Comparison of ENCODE assay signal across 13 cellular contexts in the genomic region with DNA sequence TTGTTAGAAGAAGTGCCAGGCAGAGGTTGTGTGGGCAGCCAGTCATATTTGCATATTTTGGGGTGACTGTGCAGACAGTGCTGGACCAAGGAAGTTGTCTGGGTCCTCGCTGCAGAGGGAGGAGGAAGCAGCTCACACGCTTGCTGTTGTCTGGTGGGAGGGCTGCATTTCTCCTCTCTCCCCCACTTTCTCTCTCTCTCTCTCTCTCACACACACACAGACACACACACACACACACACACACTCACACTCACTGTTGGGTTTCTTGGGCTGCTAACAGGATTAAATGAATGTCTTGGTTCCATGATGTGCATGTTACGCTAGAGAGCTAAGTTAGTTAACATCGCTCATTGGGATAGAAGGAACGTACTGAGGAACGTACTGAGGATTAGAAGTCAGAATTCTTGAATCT.
DNase-seq lines count a peak whose midpoint lies in the region; ATAC-seq and TF ChIP-seq lines count a peak whose summit lies in the region.
"Had no signal": no experiment of that assay in that cellular context is flagged by ENCODE, and none has a peak within 500 bp of the region (broad histone marks: within the 10 kb centered on the region; RNA-seq: fewer than 3 reads in every experiment).

No MANE protein-coding gene starts in this region.

- TF ChIP-seq POLR2A in adrenal gland (IDR thresholded peaks at IDR 0.05) = no peak

- H3K4me3 ChIP-seq in GM12865 (ENCODE audit: low read depth, low read length) (peak overlapping the region; percentile 62), adrenal gland (no peak overlapping the region), left lung (no peak overlapping the region)
- H3K4me3 ChIP-seq: lung had no signal

- no peaks in the 10 kb centered on the region for H3K36me3 ChIP-seq in adrenal gland (replicated peaks in 1 of 2)
- H3K36me3 ChIP-seq in left lung = peaks cover 0 to 25% of the 10 kb centered on the region in 2 donors
- H3K36me3 ChIP-seq: WERI-Rb-1 had no signal

- DNase-seq in CD4-positive, alpha-beta T cell = no peak
- DNase-seq in GM12865 (ENCODE audit: low read depth) (peak; percentile 85), adrenal gland (no peak), NCI-H1436 treated with DMSO at 0.1 percent for 48 hours (lab: John Stamatoyannopoulos, UW) (no peak), left lung (no peak), NCI-H748 treated with DMSO at 0.1 percent for 48 hours (lab: John Stamatoyannopoulos, UW) (no peak)
- DNase-seq in activated T-helper 2 cell treated with anti-CD3 and anti-CD28 coated beads, Interferon-gamma antibody, Interleukin-2, Interleukin-4, amounts not matched to agents 10 μg/mL and 5 μg/mL and 100 μg/mL, durations not matched to agents 14 hours and 24 hours and 36 hours (ENCODE audit: low spot score) = no peak
- DNase-seq: activated gamma-delta T cell, NCI-H446 had no signal

- no peaks in the 10 kb centered on the region for H3K9me3 ChIP-seq in CD4-positive, alpha-beta T cell (ENCODE audit: control insufficient read depth, low read length)
- H3K9me3 ChIP-seq in adrenal gland (replicated peaks in 1 of 3) (no peaks in the 10 kb centered on the region), left lung (no peaks in the 10 kb centered on the region)

- H3K27me3 Mint-ChIP-seq in CD4-positive, alpha-beta T cell = no peaks in the 10 kb centered on the region
- no peaks in the 10 kb centered on the region for H3K27me3 Mint-ChIP-seq in activated T-helper 2 cell treated with anti-CD3 and anti-CD28 coated beads, Interferon-gamma antibody, Interleukin-2, Interleukin-4, amounts not matched to agents 10 μg/mL and 5 μg/mL and 100 μg/mL, durations not matched to agents 14 hours and 24 hours and 36 hours (ENCODE audit: low read depth)
- H3K27me3 Mint-ChIP-seq: type B pancreatic cell had no signal

- peaks cover 0 to 5% of the 10 kb centered on the region in 2 donors for H3K4me1 ChIP-seq in adrenal gland (replicated peaks in 1 of 2)
- H3K4me1 ChIP-seq in left lung = peaks cover 0 to 20% of the 10 kb centered on the region in 2 donors

- WGBS in adrenal gland, 4 donors = 82 to 94% (median 94%) methylated on average over 5 to 6 of the region's 6 CpGs

- H3K27me3 ChIP-seq in CD4-positive, alpha-beta T cell (ENCODE audit: control insufficient read depth, insufficient read depth, low read length) = no peaks in the 10 kb centered on the region
- H3K27me3 ChIP-seq in adrenal gland = no peaks in the 10 kb centered on the region
- no peaks in the 10 kb centered on the region for H3K27me3 ChIP-seq in left lung

- H3K27ac Mint-ChIP-seq in CD4-positive, alpha-beta T cell = peak overlapping the region; percentile 30
- H3K27ac Mint-ChIP-seq in activated T-helper 2 cell treated with anti-CD3 and anti-CD28 coated beads, Interferon-gamma antibody, Interleukin-2, Interleukin-4, amounts not matched to agents 10 μg/mL and 5 μg/mL and 100 μg/mL, durations not matched to agents 14 hours and 24 hours and 36 hours = peak overlapping the region; percentile 8

- H3K9me3 Mint-ChIP-seq in CD4-positive, alpha-beta T cell = no peaks in the 10 kb centered on the region
- no peaks in the 10 kb centered on the region for H3K9me3 Mint-ChIP-seq in activated T-helper 2 cell treated with anti-CD3 and anti-CD28 coated beads, Interferon-gamma antibody, Interleukin-2, Interleukin-4, amounts not matched to agents 10 μg/mL and 5 μg/mL and 100 μg/mL, durations not matched to agents 14 hours and 24 hours and 36 hours
- H3K9me3 Mint-ChIP-seq: type B pancreatic cell had no signal

- H3K4me3 Mint-ChIP-seq in CD4-positive, alpha-beta T cell = peak overlapping the region; percentile 38
- H3K4me3 Mint-ChIP-seq in activated T-helper 2 cell treated with anti-CD3 and anti-CD28 coated beads, Interferon-gamma antibody, Interleukin-2, Interleukin-4, amounts not matched to agents 10 μg/mL and 5 μg/mL and 100 μg/mL, durations not matched to agents 14 hours and 24 hours and 36 hours (ENCODE audit: low read depth) = no peak overlapping the region
- H3K4me3 Mint-ChIP-seq: type B pancreatic cell had no signal

- H3K4me1 Mint-ChIP-seq in CD4-positive, alpha-beta T cell (ENCODE audit: low read depth) = peaks cover 19% of the 10 kb centered on the region
- H3K4me1 Mint-ChIP-seq in activated T-helper 2 cell treated with anti-CD3 and anti-CD28 coated beads, Interferon-gamma antibody, Interleukin-2, Interleukin-4, amounts not matched to agents 10 μg/mL and 5 μg/mL and 100 μg/mL, durations not matched to agents 14 hours and 24 hours and 36 hours (ENCODE audit: low read depth) = peaks cover 20% of the 10 kb centered on the region

- CTCF ChIA-PET in CD4-positive, alpha-beta T cell (lab: Charles Lee) = interaction anchor here (1.0 to 2.5 kb wide), 4 partner anchors 9 to 127 kb away, joined by 3 to 13 read pairs (median 7); no protein-coding TSS in a partner anchor

- intact Hi-C loops in CD4-positive, alpha-beta T cell (cut with DNase I, micrococcal nuclease) = no loop called here
- intact Hi-C loops in activated T-helper 2 cell treated with anti-CD3 and anti-CD28 coated beads, Interferon-gamma antibody, Interleukin-2, Interleukin-4, amounts not matched to agents 10 μg/mL and 5 μg/mL and 100 μg/mL, durations not matched to agents 14 hours and 24 hours and 36 hours (cut with micrococcal nuclease) = loop anchor here (2.0 to 5.0 kb wide), 3 partner anchors 39 to 127 kb away; no protein-coding TSS in a partner anchor
- intact Hi-C loops in adrenal gland (cut with DNase I) = no loop called here
- intact Hi-C loops in left lung (cut with DNase I) = no loop called here

- POLR2A ChIA-PET in CD4-positive, alpha-beta T cell (lab: Charles Lee) = interaction anchor here (1.2 to 1.8 kb wide), 2 partner anchors 16 to 21 kb away, joined by 3 to 7 read pairs; no protein-coding TSS in a partner anchor

- ATAC-seq in CD4-positive, alpha-beta T cell (ENCODE audit: poor library complexity) = no peak
- ATAC-seq in HG02678 (IDR thresholded peaks at IDR 0.05; ENCODE audit: unreplicated experiment) (peak; percentile 37), left lung (no peak)

- H3K27ac ChIP-seq in CD4-positive, alpha-beta T cell (ENCODE audit: low read depth, low read length) = no peak overlapping the region
- H3K27ac ChIP-seq in adrenal gland (no peak overlapping the region), left lung (no peak overlapping the region)
- H3K27ac ChIP-seq: WERI-Rb-1 had no signal

- TF ChIP-seq CTCF in CD4-positive, alpha-beta T cell (IDR thresholded peaks at IDR 0.05) = no peak
- TF ChIP-seq CTCF in GM12865 (IDR thresholded peaks at IDR 0.05; ENCODE audit: insufficient read depth, low read depth, low read length, missing control alignments) (no peak), adrenal gland (IDR thresholded peaks at IDR 0.05) (no peak), left lung (IDR thresholded peaks at IDR 0.05) (no peak)

- H3K36me3 Mint-ChIP-seq in CD4-positive, alpha-beta T cell (ENCODE audit: low read depth) = peaks cover 28% of the 10 kb centered on the region
- H3K36me3 Mint-ChIP-seq in activated T-helper 2 cell treated with anti-CD3 and anti-CD28 coated beads, Interferon-gamma antibody, Interleukin-2, Interleukin-4, amounts not matched to agents 10 μg/mL and 5 μg/mL and 100 μg/mL, durations not matched to agents 14 hours and 24 hours and 36 hours (ENCODE audit: low read depth) = peaks cover 30% of the 10 kb centered on the region
